In genomic region chr3:114809668-114810413, GRCh38 we compare ENCODE assay signal across 8 cellular contexts.
A peak's percentile ranks its signal among the peaks of the same experiment; 100 is the strongest.
DNase-seq lines count a peak whose midpoint lies in the region; ATAC-seq and TF ChIP-seq lines count a peak whose summit lies in the region.

No MANE protein-coding gene starts in this region.

- H3K27me3 ChIP-seq in OCI-LY3 (ENCODE audit: low read depth, low read length) (no peaks in the 10 kb centered on the region), gastroesophageal sphincter (no peaks in the 10 kb centered on the region), Karpas-422 (ENCODE audit: low read length) (no peaks in the 10 kb centered on the region; the same call in 1 of the 2 replicates)

- H3K4me1 ChIP-seq in HEK293 (ENCODE audit: control insufficient read depth, insufficient read depth, low read length) (no peaks in the 10 kb centered on the region), OCI-LY3 (ENCODE audit: low read length) (peaks cover 13% of the 10 kb centered on the region), gastroesophageal sphincter (no peaks in the 10 kb centered on the region), Karpas-422 (ENCODE audit: low read length) (no peaks in the 10 kb centered on the region)

- peak overlapping the region; percentile 7; the same call in 1 of the 2 replicates for H3K9ac ChIP-seq in OCI-LY3 (ENCODE audit: low read length)
- no peak overlapping the region for H3K9ac ChIP-seq in Karpas-422 (ENCODE audit: low read length)

- H3K9me3 ChIP-seq in HEK293 (ENCODE audit: control insufficient read depth, insufficient read depth, low read depth, low read length), result no peaks in the 10 kb centered on the region
- no peaks in the 10 kb centered on the region for H3K9me3 ChIP-seq in OCI-LY3 (ENCODE audit: insufficient read depth, low read length)
- H3K9me3 ChIP-seq in gastroesophageal sphincter, result no peaks in the 10 kb centered on the region
- H3K9me3 ChIP-seq in Karpas-422 (ENCODE audit: low read length), result no peaks in the 10 kb centered on the region

- H3K4me3 Mint-ChIP-seq in naive B cell (peak overlapping the region in 1 of 8 donors; percentile 44), endothelial cell (ENCODE audit: unreplicated experiment) (no peak overlapping the region)

- no peak overlapping the region for H3K27ac ChIP-seq in HEK293 (ENCODE audit: extremely low read depth, low read depth, low read length)
- no peak overlapping the region for H3K27ac ChIP-seq in OCI-LY3 (ENCODE audit: low read length)
- H3K27ac ChIP-seq in gastroesophageal sphincter, result no peak overlapping the region
- H3K27ac ChIP-seq in Karpas-422 (ENCODE audit: low read length), result no peak overlapping the region

- H3K36me3 ChIP-seq in HEK293 (ENCODE audit: control insufficient read depth in 2 of 2, insufficient read depth in 1 of 2, low read length in 2 of 2), result no peaks in the 10 kb centered on the region
- H3K36me3 ChIP-seq in OCI-LY3 (replicated peaks; ENCODE audit: low read depth, low read length), result no peaks in the 10 kb centered on the region
- H3K36me3 ChIP-seq in gastroesophageal sphincter, result no peaks in the 10 kb centered on the region
- no peaks in the 10 kb centered on the region for H3K36me3 ChIP-seq in Karpas-422 (ENCODE audit: insufficient read depth, low read length)

- no peak for TF ChIP-seq EP300 in gastroesophageal sphincter (IDR thresholded peaks at IDR 0.05)

- peaks cover 0 to 2% (median 0%) of the 10 kb centered on the region in 7 donors for H3K9me3 Mint-ChIP-seq in naive B cell
- no peaks in the 10 kb centered on the region for H3K9me3 Mint-ChIP-seq in endothelial cell (ENCODE audit: unreplicated experiment)

- TF ChIP-seq POLR2A in gastroesophageal sphincter (IDR thresholded peaks at IDR 0.05), result no peak

- DNase-seq in naive B cell (no peak), endothelial cell (ENCODE audit: low spot score) (no peak), Karpas-422 (no peak), C1 segment of cervical spinal cord (lab: John Stamatoyannopoulos, UW) (no peak)

- H3K79me2 ChIP-seq in OCI-LY3 (ENCODE audit: low read length) (no peaks in the 10 kb centered on the region), Karpas-422 (ENCODE audit: low read length) (no peaks in the 10 kb centered on the region)

- POLR2A ChIA-PET in HEK293 (lab: Yijun Ruan, JAX), result no interaction called here

- TF ChIP-seq CTCF in HEK293 (tag by site-specific recombination; IDR thresholded peaks at IDR 0.05) (no peak), OCI-LY3 (IDR thresholded peaks at IDR 0.05; ENCODE audit: low read depth, low read length) (no peak), gastroesophageal sphincter (IDR thresholded peaks at IDR 0.05) (no peak), endothelial cell (IDR thresholded peaks at IDR 0.05; ENCODE audit: unreplicated experiment) (no peak)

- no peaks in the 10 kb centered on the region for H4K20me1 ChIP-seq in OCI-LY3 (ENCODE audit: insufficient read depth, low read length)
- H4K20me1 ChIP-seq in Karpas-422 (ENCODE audit: insufficient read depth, low read depth, low read length), result no peaks in the 10 kb centered on the region

- H2AFZ ChIP-seq in OCI-LY3 (ENCODE audit: low read depth, low read length), result peak overlapping the region; percentile 2; the same call in 1 of the 2 replicates
- no peak overlapping the region for H2AFZ ChIP-seq in Karpas-422 (ENCODE audit: low read length)

- H3K36me3 Mint-ChIP-seq in naive B cell, result peaks cover 8 to 24% of the 10 kb centered on the region in 2 donors
- no peaks in the 10 kb centered on the region for H3K36me3 Mint-ChIP-seq in endothelial cell (ENCODE audit: low read depth, unreplicated experiment)

- H3K9me2 ChIP-seq in Karpas-422 (replicated peaks; ENCODE audit: insufficient read depth, low read length), result no peaks in the 10 kb centered on the region

- CTCF ChIA-PET in HEK293 (lab: Yijun Ruan, JAX), result interaction anchor here (0.6 kb wide), 1 partner anchor 230 kb away, joined by 3 read pairs; no protein-coding TSS in a partner anchor

- H3K4me3 ChIP-seq in HEK293 (ENCODE audit: low read depth, low read length) (no peak overlapping the region), OCI-LY3 (ENCODE audit: low read length) (peak overlapping the region; percentile 57), gastroesophageal sphincter (no peak overlapping the region), Karpas-422 (ENCODE audit: low read length) (no peak overlapping the region)

- H3K4me1 Mint-ChIP-seq in naive B cell (peaks cover 8 to 10% (median 9%) of the 10 kb centered on the region in 3 donors), endothelial cell (ENCODE audit: unreplicated experiment) (peaks cover 10% of the 10 kb centered on the region)

- WGBS in gastroesophageal sphincter (ENCODE audit: low coverage in 1 of 2), 2 donors, result 78 to 85% methylated on average over 5 of the region's 5 CpGs

- H3K27me3 Mint-ChIP-seq in naive B cell (no peaks in the 10 kb centered on the region), endothelial cell (ENCODE audit: unreplicated experiment) (no peaks in the 10 kb centered on the region)

- ATAC-seq in GM18867 (IDR thresholded peaks at IDR 0.05; ENCODE audit: unreplicated experiment) (peak; percentile 100), naive B cell (ENCODE audit: low read depth in 2 of 2) (peak; percentile 55 to 88), gastroesophageal sphincter (no peak)

- peak overlapping the region in 3 of 6 donors; percentile 30 to 59 (median 33) for H3K27ac Mint-ChIP-seq in naive B cell
- no peak overlapping the region for H3K27ac Mint-ChIP-seq in endothelial cell (ENCODE audit: unreplicated experiment)

- peak overlapping the region; percentile 61 for H3K4me2 ChIP-seq in OCI-LY3 (ENCODE audit: low read length)
- H3K4me2 ChIP-seq in Karpas-422 (ENCODE audit: low read depth, low read length, poor library complexity, severe bottlenecking), result no peak overlapping the region

TF ChIP-seq in HEK293, 187 proteins besides CTCF, POLR2A, EP300 and RAD21:
- no peak for TF ChIP-seq ZNF777 (tag by site-specific recombination; IDR thresholded peaks at IDR 0.05; ENCODE audit: borderline replicate concordance)
- TF ChIP-seq PRDM1 (tag by site-specific recombination; IDR thresholded peaks at IDR 0.05), result no peak
- TF ChIP-seq, protein P1, sequence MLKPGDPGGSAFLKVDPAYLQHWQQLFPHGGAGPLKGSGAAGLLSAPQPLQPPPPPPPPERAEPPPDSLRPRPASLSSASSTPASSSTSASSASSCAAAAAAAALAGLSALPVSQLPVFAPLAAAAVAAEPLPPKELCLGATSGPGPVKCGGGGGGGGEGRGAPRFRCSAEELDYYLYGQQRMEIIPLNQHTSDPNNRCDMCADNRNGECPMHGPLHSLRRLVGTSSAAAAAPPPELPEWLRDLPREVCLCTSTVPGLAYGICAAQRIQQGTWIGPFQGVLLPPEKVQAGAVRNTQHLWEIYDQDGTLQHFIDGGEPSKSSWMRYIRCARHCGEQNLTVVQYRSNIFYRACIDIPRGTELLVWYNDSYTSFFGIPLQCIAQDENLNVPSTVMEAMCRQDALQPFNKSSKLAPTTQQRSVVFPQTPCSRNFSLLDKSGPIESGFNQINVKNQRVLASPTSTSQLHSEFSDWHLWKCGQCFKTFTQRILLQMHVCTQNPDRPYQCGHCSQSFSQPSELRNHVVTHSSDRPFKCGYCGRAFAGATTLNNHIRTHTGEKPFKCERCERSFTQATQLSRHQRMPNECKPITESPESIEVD (tag by site-specific recombination; IDR thresholded peaks at IDR 0.05), result 0 out of 2 replicates have a peak, but pooled peaks have one; percentile 11
- TF ChIP-seq ZIC2 (tag by site-specific recombination; IDR thresholded peaks at IDR 0.05), result no peak
- no peak for TF ChIP-seq ZFP37 (tag by site-specific recombination; IDR thresholded peaks at IDR 0.05)
